In genomic region chr22:46070722-46071450, GRCh38 we compare ENCODE assay signal across 8 cellular contexts.
A peak's percentile ranks its signal among the peaks of the same experiment; 100 is the strongest.
DNase-seq lines count a peak whose midpoint lies in the region; ATAC-seq and TF ChIP-seq lines count a peak whose summit lies in the region.

No MANE protein-coding gene starts in this region.

- no peaks in the 10 kb centered on the region for H3K36me3 ChIP-seq in neural progenitor cell
- no peaks in the 10 kb centered on the region for H3K36me3 ChIP-seq in vagina

- no peak overlapping the region for H3K27ac Mint-ChIP-seq in neural progenitor cell

- H2AFZ ChIP-seq in neural progenitor cell (replicated peaks) = peak overlapping the region; percentile 98

- peaks cover 98% of the 10 kb centered on the region for H3K27me3 ChIP-seq in neural progenitor cell
- no peaks in the 10 kb centered on the region for H3K27me3 ChIP-seq in vagina

- no peaks in the 10 kb centered on the region for H3K79me2 ChIP-seq in neural progenitor cell (ENCODE audit: low read depth)

- no peak overlapping the region for H3K9ac ChIP-seq in neural progenitor cell

- no peak for TF ChIP-seq POLR2A in vagina (IDR thresholded peaks at IDR 0.05)

- no peaks in the 10 kb centered on the region for H3K9me3 ChIP-seq in neural progenitor cell (ENCODE audit: low read depth)
- no peaks in the 10 kb centered on the region for H3K9me3 ChIP-seq in vagina

- ATAC-seq in GM19023 (IDR thresholded peaks at IDR 0.05; ENCODE audit: unreplicated experiment) = peak; percentile 42
- ATAC-seq in HG03139 (IDR thresholded peaks at IDR 0.05; ENCODE audit: unreplicated experiment) = no peak

- TF ChIP-seq CTCF in neural progenitor cell (IDR thresholded peaks at IDR 0.05) = no peak
- no peak for TF ChIP-seq CTCF in vagina (IDR thresholded peaks at IDR 0.05)

- H3K4me1 ChIP-seq in neural progenitor cell (peaks cover 5% of the 10 kb centered on the region), vagina (peaks cover 46% of the 10 kb centered on the region)

- DNase-seq in AG08395 (ENCODE audit: low spot score) = peak; percentile 73
- peak; percentile 86 for DNase-seq in NCI-H345 (lab: John Stamatoyannopoulos, UW)
- DNase-seq in activated T-cell treated with anti-CD3 and anti-CD28 coated beads, Interleukin-2, amount 50 U/mL, for 48 hours = peak; percentile 60 to 67
- DNase-seq in germinal center (ENCODE audit: low spot score) = peak; percentile 36
- DNase-seq in neural progenitor cell (ENCODE audit: low spot score) = peak; percentile 73
- no peak for DNase-seq in vagina (ENCODE audit: extremely low spot score in 2 of 2)

- H3K27me3 Mint-ChIP-seq in neural progenitor cell (ENCODE audit: insufficient read depth, low read depth) = peaks cover 57% of the 10 kb centered on the region

- intact Hi-C loops in vagina (cut with DNase I) = loop anchor here (5.0 to 10.0 kb wide), 2 partner anchors 41 to 66 kb away; no protein-coding TSS in a partner anchor

- H3K27ac ChIP-seq in neural progenitor cell (no peak overlapping the region), vagina (peak overlapping the region; percentile 100)

- no peaks in the 10 kb centered on the region for H3K36me3 Mint-ChIP-seq in neural progenitor cell

- peak overlapping the region; percentile 95 for H3K4me2 ChIP-seq in neural progenitor cell

- H3K4me3 ChIP-seq in neural progenitor cell = peak overlapping the region; percentile 64
- H3K4me3 ChIP-seq in vagina = peak overlapping the region; percentile 85 to 95

- H3K4me1 Mint-ChIP-seq in neural progenitor cell = peaks cover 5% of the 10 kb centered on the region

- H3K9me3 Mint-ChIP-seq in neural progenitor cell = no peaks in the 10 kb centered on the region

- H3K4me3 Mint-ChIP-seq in neural progenitor cell = no peak overlapping the region

- peaks cover 38% of the 10 kb centered on the region for H4K20me1 ChIP-seq in neural progenitor cell (ENCODE audit: low read depth)

- peaks cover 25% of the 10 kb centered on the region for H3F3A ChIP-seq in neural progenitor cell (ENCODE audit: low read depth)

Comparison
In these comparisons a context has a peak if more than half of its experiments do, and no peak if none do; other contexts are left out.
1. DNase-seq: peak in AG08395 (single experiment), NCI-H345 (single experiment), activated T-cell treated with anti-CD3 and anti-CD28 coated beads, Interleukin-2, amount 50 U/mL, for 48 hours (2 of 2), germinal center (single experiment) and neural progenitor cell (single experiment); none in vagina (0 of 2).